In genomic region chr2:227524665-227525064, GRCh38 we compare ENCODE assay signal across 1 cellular context.
A peak's percentile ranks its signal among the peaks of the same experiment; 100 is the strongest.
TF ChIP-seq lines count a peak whose summit lies in the region.

No MANE protein-coding gene starts in this region.

TF ChIP-seq in HepG2, 621 proteins besides CTCF, POLR2A, EP300 and RAD21:
- TF ChIP-seq RBM22 (optimal IDR thresholded peaks at IDR 0.05; ENCODE audit: low read length) = peak; percentile 68
- peak; percentile 94 for TF ChIP-seq MAFK (conservative IDR thresholded peaks at IDR 0.05 in 1 of 2, IDR thresholded peaks at IDR 0.05 in 1 of 2; ENCODE audit: low read length in 2 of 2)
- no peak for TF ChIP-seq LCORL (IDR thresholded peaks at IDR 0.05)
- TF ChIP-seq LCORL (CRISPR knock-in tag; IDR thresholded peaks at IDR 0.05) = no peak
- TF ChIP-seq MAFF (IDR thresholded peaks at IDR 0.05; ENCODE audit: low read depth, low read length) = peak; percentile 92
- no peak for TF ChIP-seq ZNF18 (CRISPR knock-in tag; IDR thresholded peaks at IDR 0.05; ENCODE audit: insufficient replicate concordance)
- no peak for TF ChIP-seq MIER2 (CRISPR knock-in tag; IDR thresholded peaks at IDR 0.05)
- no peak for TF ChIP-seq GFI1 (CRISPR knock-in tag; IDR thresholded peaks at IDR 0.05; ENCODE audit: borderline replicate concordance)
- TF ChIP-seq ZBTB40 (IDR thresholded peaks at IDR 0.05) = no peak
- no peak for TF ChIP-seq ZBTB40 (CRISPR knock-in tag; IDR thresholded peaks at IDR 0.05)
TF ChIP-seq in HepG2: peak in this region for 3.
